Comparison of ENCODE assay signal across 16 cellular contexts in the genomic region with DNA sequence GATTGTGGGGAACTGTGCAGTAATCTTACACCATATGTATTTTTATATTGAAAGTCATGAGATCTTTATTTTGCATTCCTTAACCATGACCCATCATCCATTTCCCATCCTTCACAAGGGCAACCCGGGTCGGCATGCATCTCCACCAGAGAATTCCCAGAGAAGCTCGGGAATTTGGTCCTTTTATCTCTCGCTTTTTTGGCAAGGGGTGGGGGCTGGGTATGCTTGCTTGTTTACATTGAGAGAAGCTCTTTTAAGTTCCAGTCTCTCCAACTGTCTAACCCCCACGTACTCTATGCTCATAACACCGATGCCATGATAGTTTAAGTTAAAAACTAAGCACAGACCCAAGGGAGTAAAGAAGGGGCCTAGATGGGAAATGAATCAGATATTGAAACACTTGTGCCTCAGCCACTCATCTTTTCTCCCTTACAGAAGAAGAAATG.
DNase-seq lines count a peak whose midpoint lies in the region; ATAC-seq, FAIRE-seq and TF ChIP-seq lines count a peak whose summit lies in the region.
"Had no signal": no experiment of that assay in that cellular context is flagged by ENCODE, and none has a peak within 500 bp of the region (broad histone marks: within the 10 kb centered on the region; RNA-seq: fewer than 3 reads in every experiment).

No MANE protein-coding gene starts in this region.

- no peaks in the 10 kb centered on the region for H3K36me3 Mint-ChIP-seq in astrocyte (ENCODE audit: low read depth, unreplicated experiment)
- no peaks in the 10 kb centered on the region for H3K36me3 Mint-ChIP-seq in stimulated activated naive B cell treated with anti-CD40 and anti-IgM and Interleukin-4, amounts not matched to agents 10 μg/mL and 1 μg/mL and 100 μg/mL, for 72 hours
- no peaks in the 10 kb centered on the region for H3K36me3 Mint-ChIP-seq in naive thymus-derived CD8-positive, alpha-beta T cell

- no peaks in the 10 kb centered on the region for H4K20me1 ChIP-seq in astrocyte (ENCODE audit: insufficient read depth, low read length)

- no peak for TF ChIP-seq CTCF in astrocyte (IDR thresholded peaks at IDR 0.05; ENCODE audit: insufficient read depth, low read depth, low read length)

- peaks cover 3% of the 10 kb centered on the region for H3K27me3 Mint-ChIP-seq in astrocyte (ENCODE audit: low read depth, unreplicated experiment)
- H3K27me3 Mint-ChIP-seq in stimulated activated naive B cell treated with anti-CD40 and anti-IgM and Interleukin-4, amounts not matched to agents 10 μg/mL and 1 μg/mL and 100 μg/mL, for 72 hours: peaks cover 15 to 18% of the 10 kb centered on the region in 2 donors
- peaks cover 2 to 33% (median 6%) of the 10 kb centered on the region in 5 donors for H3K27me3 Mint-ChIP-seq in naive thymus-derived CD8-positive, alpha-beta T cell

- peak overlapping the region; percentile 67 for H3K4me2 ChIP-seq in astrocyte (ENCODE audit: low read length)

- peaks cover 33% of the 10 kb centered on the region for H3K27me3 ChIP-seq in astrocyte (ENCODE audit: insufficient read depth, low read length)

- peak overlapping the region; percentile 27 for H3K9ac ChIP-seq in astrocyte (ENCODE audit: low read length)

- intact Hi-C loops in sciatic nerve (cut with DNase I): no loop called here

- H3K4me1 Mint-ChIP-seq in astrocyte (ENCODE audit: low read depth, unreplicated experiment): peaks cover 17% of the 10 kb centered on the region
- peaks cover 0 to 4% of the 10 kb centered on the region in 2 donors for H3K4me1 Mint-ChIP-seq in stimulated activated naive B cell treated with anti-CD40 and anti-IgM and Interleukin-4, amounts not matched to agents 10 μg/mL and 1 μg/mL and 100 μg/mL, for 72 hours
- H3K4me1 Mint-ChIP-seq in naive thymus-derived CD8-positive, alpha-beta T cell: peaks cover 0 to 9% (median under 1%) of the 10 kb centered on the region in 4 donors

- peak overlapping the region; percentile 17 for H3K27ac ChIP-seq in astrocyte (ENCODE audit: low read depth, low read length)
- H3K27ac ChIP-seq: thoracic aorta had no signal

- H3K36me3 ChIP-seq in astrocyte (ENCODE audit: insufficient read depth, low read length): no peaks in the 10 kb centered on the region
- H3K36me3 ChIP-seq: thoracic aorta had no signal

- H3K4me3 ChIP-seq in astrocyte (ENCODE audit: insufficient read depth, low read depth, low read length): no peak overlapping the region
- H3K4me3 ChIP-seq: thoracic aorta had no signal

- H3K27ac Mint-ChIP-seq in astrocyte (ENCODE audit: unreplicated experiment): peak overlapping the region; percentile 22
- H3K27ac Mint-ChIP-seq in stimulated activated naive B cell treated with anti-CD40 and anti-IgM and Interleukin-4, amounts not matched to agents 10 μg/mL and 1 μg/mL and 100 μg/mL, for 72 hours: no peak overlapping the region
- H3K27ac Mint-ChIP-seq in naive thymus-derived CD8-positive, alpha-beta T cell: no peak overlapping the region
- H3K27ac Mint-ChIP-seq: dendritic cell treated with granulocyte-macrophage colony-stimulating factor and Interleukin-4, amounts not matched to agents 40 ng/mL and 50 ng/mL, for 4 days had no signal

- peak; percentile 64 for DNase-seq in HS-27A (ENCODE audit: low read depth)
- DNase-seq in astrocyte (ENCODE audit: low read depth): peak; percentile 77
- DNase-seq in hepatic stellate cell (ENCODE audit: low spot score): peak; percentile 65
- DNase-seq in smooth muscle cell of the brain vasculature (ENCODE audit: low read depth, low spot score): peak; percentile 74
- DNase-seq in sciatic nerve (ENCODE audit: low spot score): no peak
- DNase-seq in stimulated activated naive B cell treated with anti-CD40 and anti-IgM and Interleukin-4, amounts not matched to agents 10 μg/mL and 1 μg/mL and 100 μg/mL, for 72 hours: no peak
- DNase-seq in naive thymus-derived CD8-positive, alpha-beta T cell: no peak
- DNase-seq in DMS114 treated with DMSO at 0.1 percent for 48 hours (lab: John Stamatoyannopoulos, UW; ENCODE audit: unreplicated experiment): no peak
- DNase-seq: activated CD4-positive, alpha-beta T cell treated with anti-CD3 and anti-CD28 coated beads, Interleukin-2, amount 50 U/mL, for 48 hours; activated gamma-delta T cell treated with Interleukin-2 at 50 U/mL for 16 hours; DMS 273 treated with DMSO at 0.1 percent for 48 hours; H7; NCI-H2029 had no signal

- no peak for ATAC-seq in sciatic nerve
- no peak for ATAC-seq in stimulated activated naive B cell treated with anti-CD40 and anti-IgM and Interleukin-4, amounts not matched to agents 10 μg/mL and 1 μg/mL and 100 μg/mL, for 72 hours (replicated peaks)
- no peak for ATAC-seq in naive thymus-derived CD8-positive, alpha-beta T cell

- POLR2A ChIA-PET in naive thymus-derived CD8-positive, alpha-beta T cell (lab: Charles Lee): no interaction called here

- FAIRE-seq in astrocyte (lab: Jason Lieb, UNC): no peak
- FAIRE-seq: GM12892 had no signal

- H3K9me3 Mint-ChIP-seq in astrocyte (ENCODE audit: unreplicated experiment): no peaks in the 10 kb centered on the region
- H3K9me3 Mint-ChIP-seq in stimulated activated naive B cell treated with anti-CD40 and anti-IgM and Interleukin-4, amounts not matched to agents 10 μg/mL and 1 μg/mL and 100 μg/mL, for 72 hours: no peaks in the 10 kb centered on the region
- H3K9me3 Mint-ChIP-seq in naive thymus-derived CD8-positive, alpha-beta T cell: peaks cover 0 to 2% (median 0%) of the 10 kb centered on the region in 9 donors
- H3K9me3 Mint-ChIP-seq: dendritic cell treated with granulocyte-macrophage colony-stimulating factor and Interleukin-4, amounts not matched to agents 40 ng/mL and 50 ng/mL, for 4 days had no signal

- H3K79me2 ChIP-seq in astrocyte (ENCODE audit: insufficient read depth, low read length): no peaks in the 10 kb centered on the region

- peaks cover 19% of the 10 kb centered on the region for H3K4me1 ChIP-seq in astrocyte (ENCODE audit: insufficient read depth, low read length)

- H2AFZ ChIP-seq in astrocyte (ENCODE audit: low read depth, low read length): no peak overlapping the region

- H3K4me3 Mint-ChIP-seq in astrocyte (ENCODE audit: unreplicated experiment): peak overlapping the region; percentile 13
- H3K4me3 Mint-ChIP-seq in stimulated activated naive B cell treated with anti-CD40 and anti-IgM and Interleukin-4, amounts not matched to agents 10 μg/mL and 1 μg/mL and 100 μg/mL, for 72 hours: no peak overlapping the region
- H3K4me3 Mint-ChIP-seq in naive thymus-derived CD8-positive, alpha-beta T cell: no peak overlapping the region
- H3K4me3 Mint-ChIP-seq: dendritic cell treated with granulocyte-macrophage colony-stimulating factor and Interleukin-4, amounts not matched to agents 40 ng/mL and 50 ng/mL, for 4 days had no signal

- no peaks in the 10 kb centered on the region for H3K9me3 ChIP-seq in astrocyte (ENCODE audit: insufficient read depth, low read depth, low read length)
- H3K9me3 ChIP-seq: thoracic aorta had no signal

Comparison
In these comparisons a context has a peak if more than half of its experiments do, and no peak if none do; other contexts are left out.
1. DNase-seq: peak in HS-27A (single experiment), astrocyte (single experiment), hepatic stellate cell (single experiment) and smooth muscle cell of the brain vasculature (single experiment); none in sciatic nerve (single experiment), stimulated activated naive B cell treated with anti-CD40 and anti-IgM and Interleukin-4, amounts not matched to agents 10 μg/mL and 1 μg/mL and 100 μg/mL, for 72 hours (single experiment), naive thymus-derived CD8-positive, alpha-beta T cell (0 of 10) and DMS114 treated with DMSO at 0.1 percent for 48 hours (single experiment).